ENCODE assay signal across 21 cellular contexts in genomic region chr10:54159924-54160323, GRCh38.
DNase-seq lines count a peak whose midpoint lies in the region; ATAC-seq, FAIRE-seq and TF ChIP-seq lines count a peak whose summit lies in the region.
"Had no signal": no experiment of that assay in that cellular context is flagged by ENCODE, and none has a peak within 500 bp of the region (broad histone marks: within the 10 kb centered on the region; RNA-seq: fewer than 3 reads in every experiment).

No MANE protein-coding gene starts in this region.

- H3K36me3 ChIP-seq in H7 (replicated peaks; ENCODE audit: control insufficient read depth, insufficient read depth, low read length) (no peaks in the 10 kb centered on the region), H1 (ENCODE audit: control insufficient read depth in 2 of 4, insufficient read depth in 4 of 4, low read length in 3 of 4) (no peaks in the 10 kb centered on the region)
- H3K36me3 ChIP-seq: BLaER1 had no signal

- H3K14ac ChIP-seq in H1 (ENCODE audit: insufficient read length): no peak overlapping the region

- TF ChIP-seq CTCF in H1 (IDR thresholded peaks at IDR 0.05; ENCODE audit: control extremely low read depth in 1 of 3, insufficient read depth in 1 of 3, low read depth in 1 of 3, low read length in 3 of 3): no peak

- no peak overlapping the region for H4K8ac ChIP-seq in H1 (ENCODE audit: extremely low read depth, insufficient read depth, low read length)

- no peak overlapping the region for H2BK12ac ChIP-seq in H1 (ENCODE audit: low read depth, low read length)

- no peak overlapping the region for H3K4me2 ChIP-seq in H1 (ENCODE audit: insufficient read depth in 1 of 2, low read depth in 2 of 2, low read length in 2 of 2)
- H3K4me2 ChIP-seq: BLaER1 had no signal

- no peaks in the 10 kb centered on the region for H3K4me1 ChIP-seq in H1 (replicated peaks in 1 of 4; ENCODE audit: control insufficient read depth in 3 of 4, insufficient read depth in 4 of 4, low read length in 3 of 4)
- H3K4me1 ChIP-seq: BLaER1 had no signal

- ATAC-seq in HG02571 (IDR thresholded peaks at IDR 0.05; ENCODE audit: unreplicated experiment): no peak
- ATAC-seq: CD8-positive, alpha-beta T cell; GM12878 had no signal

- no peak overlapping the region for H2AK5ac ChIP-seq in H1 (ENCODE audit: low read depth, low read length)

- DNase-seq in H7 (peak; percentile 2), H1 (ENCODE audit: low read depth in 1 of 2, low spot score in 2 of 2) (peak in 1 of 2 experiments; percentile 0), iPS-NIHi11 (ENCODE audit: low spot score) (peak; percentile 4), amygdala (lab: John Stamatoyannopoulos, UW) (no peak), HT-29 (ENCODE audit: low spot score) (no peak)
- DNase-seq in stimulated activated CD4-positive, alpha-beta T cell treated with anti-CD3 and anti-CD28 coated beads, Interleukin-15, amount 100 ng/mL, for 24 hours: no peak
- DNase-seq: CD4-positive, CD25-positive, alpha-beta regulatory T cell; CD8-positive, alpha-beta T cell; DMS 273 treated with DMSO at 0.1 percent for 48 hours; DMS79; EL; GDM1; GM23248; HCEC 1CT had no signal

- H3K4ac ChIP-seq in H1 (replicated peaks; ENCODE audit: insufficient read length, low read depth, low read length): no peak overlapping the region

- H3K27ac ChIP-seq in H1 (ENCODE audit: low read depth, low read length): no peak overlapping the region
- H3K27ac ChIP-seq: BLaER1, C4-2B, GM23248 had no signal

- TF ChIP-seq EP300 in H1 (IDR thresholded peaks at IDR 0.05; ENCODE audit: borderline replicate concordance in 1 of 2, low read depth in 2 of 2, low read length in 2 of 2): no peak

- no peaks in the 10 kb centered on the region for H3K79me2 ChIP-seq in H1 (ENCODE audit: control insufficient read depth in 1 of 2, insufficient read depth in 2 of 2, low read length in 2 of 2)

- no peaks in the 10 kb centered on the region for H4K20me1 ChIP-seq in H1 (replicated peaks in 1 of 2; ENCODE audit: control insufficient read depth in 1 of 2, insufficient read depth in 2 of 2, low read length in 2 of 2)
- H4K20me1 ChIP-seq: BLaER1 had no signal

- H2AFZ ChIP-seq in H1 (ENCODE audit: low read length): no peak overlapping the region
- H2AFZ ChIP-seq: GM23248 had no signal

- 0 out of 4 replicates have a peak, but pooled peaks cover 0 to 3% of the 10 kb centered on the region in 2 experiments for H3K9me3 ChIP-seq in H1 (ENCODE audit: insufficient read depth in 2 of 2, low read depth in 1 of 2, low read length in 1 of 2)
- H3K9me3 ChIP-seq: BLaER1 had no signal

- no peaks in the 10 kb centered on the region for H3K79me1 ChIP-seq in H1 (ENCODE audit: low read depth, low read length)

- CTCF ChIA-PET in H1 (lab: Charles Lee; ENCODE audit: partially characterized antibody): no interaction called here

- no peak overlapping the region for H3K9ac ChIP-seq in H1 (replicated peaks in 1 of 4; ENCODE audit: extremely low read depth in 1 of 4, low read depth in 3 of 4, low read length in 3 of 4)
- H3K9ac ChIP-seq: BLaER1, GM23248 had no signal

- POLR2A ChIA-PET in H1 (lab: Charles Lee; ENCODE audit: partially characterized antibody): no interaction called here

- no peak overlapping the region for H3K23ac ChIP-seq in H1 (ENCODE audit: insufficient read length)

- H3K18ac ChIP-seq in H1 (ENCODE audit: extremely low read depth, low read length): no peak overlapping the region

- H3K4me3 ChIP-seq in H7 (ENCODE audit: insufficient read depth, low read depth, low read length) (no peak overlapping the region), H1 (ENCODE audit: extremely low read depth in 1 of 4, insufficient read depth in 2 of 4, low read depth in 3 of 4, low read length in 4 of 4) (no peak overlapping the region)
- H3K4me3 ChIP-seq: BLaER1, GM12878, GM23248 had no signal

- no peak overlapping the region for H4K5ac ChIP-seq in H1 (ENCODE audit: insufficient read length, low read depth, low read length)

- TF ChIP-seq POLR2A in H1 (IDR thresholded peaks at IDR 0.05; ENCODE audit: control extremely low read depth in 1 of 2, low read depth in 2 of 2, low read length in 2 of 2): no peak

- no peak overlapping the region for H2BK5ac ChIP-seq in H1 (ENCODE audit: low read depth, low read length)

- H2BK120ac ChIP-seq in H1 (replicated peaks; ENCODE audit: low read depth, low read length): no peak overlapping the region

- H3K27me3 ChIP-seq in H7 (ENCODE audit: control insufficient read depth, insufficient read depth, low read length) (no peaks in the 10 kb centered on the region), H1 (replicated peaks in 1 of 4; ENCODE audit: control insufficient read depth in 3 of 4, extremely low read depth in 1 of 4, insufficient read depth in 3 of 4, low read length in 3 of 4) (peaks cover 0 to 1% (median 0%) of the 10 kb centered on the region in 4 experiments; a peak in 1 of 7 replicates)
- H3K27me3 ChIP-seq: BLaER1 had no signal

- H4K91ac ChIP-seq in H1 (replicated peaks; ENCODE audit: insufficient read length, low read length): no peak overlapping the region

- H3K56ac ChIP-seq in H1 (replicated peaks; ENCODE audit: insufficient read length, low read depth, low read length): no peak overlapping the region

- H3K23me2 ChIP-seq in H1 (ENCODE audit: low read depth, low read length): no peaks in the 10 kb centered on the region; the same call in 1 of the 2 replicates

- H2BK20ac ChIP-seq in H1 (ENCODE audit: low read length): no peak overlapping the region

- no peak overlapping the region for H2BK15ac ChIP-seq in H1 (ENCODE audit: low read length)

- no peak for TF ChIP-seq RAD21 in H1 (IDR thresholded peaks at IDR 0.05 in 1 of 2, conservative IDR thresholded peaks at IDR 0.05 in 1 of 2; ENCODE audit: low read depth in 2 of 2, low read length in 2 of 2)

- FAIRE-seq in H1 (lab: Jason Lieb, UNC): no peak
- FAIRE-seq: D721Med, GM12878, GM19239, H54 had no signal

TF ChIP-seq in H1, 55 proteins besides CTCF, POLR2A, EP300 and RAD21:
- TF ChIP-seq HDAC2 (IDR thresholded peaks at IDR 0.05; ENCODE audit: borderline replicate concordance in 1 of 2, low read depth in 2 of 2, low read length in 2 of 2): no peak
- 0 out of 2 replicates have a peak, but pooled peaks have one; percentile 45 for TF ChIP-seq JUN (IDR thresholded peaks at IDR 0.05; ENCODE audit: low read depth, low read length)
- TF ChIP-seq CHD1 (IDR thresholded peaks at IDR 0.05; ENCODE audit: low read depth, low read length): no peak
- peak; percentile 82; the same call in 1 of the 2 replicates for TF ChIP-seq JUND (IDR thresholded peaks at IDR 0.05; ENCODE audit: low read length)
- TF ChIP-seq MAFK (IDR thresholded peaks at IDR 0.05; ENCODE audit: low read depth, low read length): no peak

Comparison
In these comparisons a context has a peak if more than half of its experiments do, and no peak if none do; other contexts are left out.
1. DNase-seq: peak in H7 (single experiment) and iPS-NIHi11 (single experiment); none in amygdala (0 of 56), stimulated activated CD4-positive, alpha-beta T cell treated with anti-CD3 and anti-CD28 coated beads, Interleukin-15, amount 100 ng/mL, for 24 hours (single experiment) and HT-29 (single experiment).